In the genomic region with DNA sequence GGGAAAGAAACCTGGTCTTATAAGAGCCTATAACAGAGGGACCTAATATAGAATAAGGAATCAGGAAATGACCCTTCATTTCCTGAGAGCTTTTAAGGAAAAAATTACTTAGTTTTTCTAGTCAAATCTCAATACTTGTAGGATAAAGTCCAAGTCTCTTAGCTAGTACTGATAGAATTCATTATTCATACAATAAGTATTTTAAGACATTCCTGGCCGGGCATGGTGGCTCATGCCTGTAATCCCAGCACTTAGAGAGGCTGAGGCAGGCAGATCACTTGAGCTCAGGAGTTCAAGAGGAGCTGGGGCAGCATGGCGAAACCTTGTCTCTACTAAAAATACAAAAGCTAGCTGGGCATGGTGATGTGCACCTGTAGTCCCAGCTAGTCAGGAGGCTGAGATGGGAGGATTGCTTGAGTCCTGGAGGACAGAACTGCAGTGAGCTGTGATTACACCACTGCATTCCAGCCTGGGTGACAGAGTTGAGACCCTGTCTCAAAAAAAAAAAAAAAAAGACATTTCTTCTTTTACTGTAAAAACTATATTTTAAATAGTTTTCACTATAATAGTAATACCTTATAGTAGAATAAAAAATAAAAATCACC, we compare ENCODE assay signal across 13 cellular contexts. TPM values are rescaled to one million over a fixed set of nuclear protein-coding genes. Genes with fewer than 3 reads are reported as not detected.
A peak's percentile ranks its signal among the peaks of the same experiment; 100 is the strongest.
DNase-seq lines count a peak whose midpoint lies in the region; ATAC-seq, FAIRE-seq and TF ChIP-seq lines count a peak whose summit lies in the region.
"Had no signal": no experiment of that assay in that cellular context is flagged by ENCODE, and none has a peak within 500 bp of the region (broad histone marks: within the 10 kb centered on the region; RNA-seq: fewer than 3 reads in every experiment).

No MANE protein-coding gene starts in this region.

- peak; percentile 41 for DNase-seq in AG09309 (ENCODE audit: low read depth)
- peak; percentile 79 for DNase-seq in HFFc6
- DNase-seq in amniotic stem cell (lab: John Stamatoyannopoulos, UW): peak; percentile 52
- DNase-seq in kidney glomerular epithelial cell (lab: John Stamatoyannopoulos, UW): peak; percentile 27
- DNase-seq in GDM1 (lab: John Stamatoyannopoulos, UW): no peak
- DNase-seq in retina: no peak
- DNase-seq in GM19239 (ENCODE audit: insufficient read length, low spot score): no peak
- DNase-seq: activated effector memory CD4-positive, alpha-beta T cell treated with Interleukin-2 at 50 U/mL for 16 hours; DMS 273 treated with DMSO at 0.1 percent for 48 hours; NCI-H2227 treated with DMSO at 0.1 percent for 48 hours; uterus had no signal

- H3K4me3 ChIP-seq in AG09309 (ENCODE audit: control insufficient read depth, low read depth, low read length): no peak overlapping the region
- H3K4me3 ChIP-seq: uterus had no signal

- H3K27me3 Mint-ChIP-seq in HFFc6 (ENCODE audit: insufficient read depth): peaks cover 2% of the 10 kb centered on the region; the same call in 1 of the 2 replicates

- H3K36me3 Mint-ChIP-seq in HFFc6 (ENCODE audit: low read depth): peaks cover 42% of the 10 kb centered on the region

- peak overlapping the region; percentile 99 for H3K4me3 Mint-ChIP-seq in HFFc6

- TF ChIP-seq CTCF in AG09309 (IDR thresholded peaks at IDR 0.05; ENCODE audit: control insufficient read depth, insufficient read depth, low read depth, low read length, missing control alignments) (no peak), HFFc6 (IDR thresholded peaks at IDR 0.05) (no peak)

- no peak for FAIRE-seq in GM19239 (lab: Jason Lieb, UNC)
- FAIRE-seq: HTR-8/SVneo had no signal

- ATAC-seq in GM21529 (IDR thresholded peaks at IDR 0.05; ENCODE audit: unreplicated experiment): no peak

- peaks cover 64% of the 10 kb centered on the region for H3K4me1 Mint-ChIP-seq in HFFc6 (ENCODE audit: low read depth)

- H3K9me3 Mint-ChIP-seq in HFFc6: no peaks in the 10 kb centered on the region

- peak overlapping the region; percentile 69 for H3K27ac Mint-ChIP-seq in HFFc6

RNA-seq across cellular contexts. Expression of a gene that starts 3.2 kb away (rescaled TPM):
- total RNA-seq in HFFc6 (2021; fragmentation: NEBNext Ultra II Directional; extraction: Animal tissue kit (Norgen Biotek cat#: 25700)): 10 to 100 TPM; 52.6 to 61.2 (median 59.1) TPM

RNA-seq across cellular contexts. Expression of a gene that starts 8.0 kb away (rescaled TPM):
- total RNA-seq in HFFc6 (2021; fragmentation: NEBNext Ultra II Directional; extraction: Animal tissue kit (Norgen Biotek cat#: 25700)): not detected

Comparison
In these comparisons a context has a peak if more than half of its experiments do, and no peak if none do; other contexts are left out.
1. DNase-seq: peak in AG09309 (single experiment), HFFc6 (single experiment), amniotic stem cell (single experiment) and kidney glomerular epithelial cell (single experiment); none in GDM1 (single experiment), retina (single experiment) and GM19239 (single experiment).